Comparison of ENCODE assay signal across 17 cellular contexts in the genomic region with DNA sequence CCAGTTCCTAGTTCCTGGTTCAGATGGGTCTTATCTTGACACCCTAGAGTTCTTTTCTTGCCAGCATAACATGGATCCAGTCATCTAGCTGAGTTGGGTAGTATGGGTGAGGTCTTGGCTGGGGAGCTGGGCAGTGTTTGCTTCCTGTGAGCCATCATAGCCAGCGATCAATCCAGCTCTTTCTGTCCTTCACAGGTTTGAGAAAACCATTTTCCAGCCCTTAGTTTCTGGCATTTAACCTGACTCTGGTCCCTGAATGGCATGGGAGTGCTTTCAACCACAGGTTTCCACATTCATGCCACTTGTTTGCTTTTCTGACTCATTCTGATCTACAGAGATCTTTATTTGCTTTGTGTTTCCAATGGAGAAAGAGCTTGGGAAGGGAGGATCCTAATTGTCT. TPM values are rescaled to one million over a fixed set of nuclear protein-coding genes. Genes with fewer than 3 reads are reported as not detected.
DNase-seq lines count a peak whose midpoint lies in the region; ATAC-seq and TF ChIP-seq lines count a peak whose summit lies in the region.
"Had no signal": no experiment of that assay in that cellular context is flagged by ENCODE, and none has a peak within 500 bp of the region (broad histone marks: within the 10 kb centered on the region; RNA-seq: fewer than 3 reads in every experiment).

No MANE protein-coding gene starts in this region.

- no peak overlapping the region for H3K4me3 ChIP-seq in mammary epithelial cell (replicated peaks in 1 of 3; ENCODE audit: insufficient read depth in 1 of 3, low read depth in 2 of 3, low read length in 3 of 3)
- H3K4me3 ChIP-seq: SK-N-MC, thyroid gland had no signal

- H3K27me3 ChIP-seq in mammary epithelial cell (ENCODE audit: insufficient read depth, low read length), result no peaks in the 10 kb centered on the region
- H3K27me3 ChIP-seq: thyroid gland had no signal

- no peak overlapping the region for H3K27ac ChIP-seq in mammary epithelial cell (ENCODE audit: insufficient read depth, low read depth, low read length)
- H3K27ac ChIP-seq: SK-N-MC, thyroid gland had no signal

- peak; percentile 33 for DNase-seq in NCI-H1092 treated with DMSO at 0.1 percent for 48 hours (lab: John Stamatoyannopoulos, UW)
- no peak for DNase-seq in NCI-H1092 (lab: John Stamatoyannopoulos, UW)
- DNase-seq in NCI-H226, result peak; percentile 59
- DNase-seq in mammary epithelial cell, result peak; percentile 31
- DNase-seq in renal cortical epithelial cell (ENCODE audit: low read depth), result peak; percentile 87
- no peak for DNase-seq in Kasumi-1 (lab: John Stamatoyannopoulos, UW)
- DNase-seq in stimulated activated CD4-positive, alpha-beta T cell treated with anti-CD3 and anti-CD28 coated beads, Interleukin-2, amount 100 ng/mL, for 24 hours, result no peak
- no peak for DNase-seq in T-cell
- DNase-seq: 8988T; activated T-cell treated with anti-CD3 and anti-CD28 coated beads, Interleukin-2, amount 50 U/mL, for 1 hour; effector memory CD8-positive, alpha-beta T cell; left ventricle myocardium superior; NCI-H524; stimulated activated CD4-positive, alpha-beta T cell treated with anti-CD3 and anti-CD28 coated beads, Interleukin-12 subunit alpha, Interleukin-12 subunit beta, amount 100 ng/mL, for 4 hours; thyroid gland had no signal

- CTCF ChIA-PET in mammary epithelial cell (lab: Charles Lee; ENCODE audit: low non-redundant PET) (no interaction called here), T-cell (lab: Charles Lee) (no interaction called here)

- no peak overlapping the region for H3K4me3 Mint-ChIP-seq in T-cell
- H3K4me3 Mint-ChIP-seq: effector memory CD8-positive, alpha-beta T cell had no signal

- 40% methylated on average over 1 of the region's 1 CpG for WGBS in mammary epithelial cell (ENCODE audit: low coverage, missing lambda C conversion rate)

- ATAC-seq in T-cell (replicated peaks in 1 of 4), result no peak
- ATAC-seq: effector memory CD8-positive, alpha-beta T cell; left ventricle myocardium superior had no signal

- H3K9me3 ChIP-seq in mammary epithelial cell (replicated peaks; ENCODE audit: insufficient read depth, low read length), result no peaks in the 10 kb centered on the region
- H3K9me3 ChIP-seq: thyroid gland had no signal

- H3K9ac ChIP-seq in mammary epithelial cell (ENCODE audit: insufficient read depth, low read length), result no peak overlapping the region

- POLR2A ChIA-PET in T-cell (lab: Charles Lee), result no interaction called here

- TF ChIP-seq CTCF in mammary epithelial cell (conservative IDR thresholded peaks at IDR 0.05 in 1 of 2, IDR thresholded peaks at IDR 0.05 in 1 of 2; ENCODE audit: extremely low read depth in 1 of 2, insufficient read depth in 1 of 2, low read depth in 1 of 2, low read length in 2 of 2), result no peak

- dilution Hi-C loops in mammary epithelial cell (cut with HindIII; ENCODE audit: low sequenced_read_pairs), result no loop called here

- no peaks in the 10 kb centered on the region for H3K79me2 ChIP-seq in mammary epithelial cell (ENCODE audit: insufficient read depth, low read length)

- H4K20me1 ChIP-seq in mammary epithelial cell (ENCODE audit: insufficient read depth, low read length), result no peaks in the 10 kb centered on the region

- no peak overlapping the region for H3K4me2 ChIP-seq in mammary epithelial cell (ENCODE audit: insufficient read depth, low read depth, low read length)

- no peaks in the 10 kb centered on the region for H3K36me3 Mint-ChIP-seq in T-cell

- H3K4me1 ChIP-seq in mammary epithelial cell (ENCODE audit: insufficient read depth, low read length), result no peaks in the 10 kb centered on the region
- H3K4me1 ChIP-seq: thyroid gland had no signal

- in situ Hi-C loops in mammary epithelial cell (cut with MboI; ENCODE audit: low sequenced_read_pairs in 2 of 2), result no loop called here

- no TSS peak for BruUV-seq in mammary epithelial cell (replicated peaks; lab: Mats Ljungman, UMichigan)

- H3K36me3 ChIP-seq in mammary epithelial cell (ENCODE audit: insufficient read depth, low read length), result no peaks in the 10 kb centered on the region
- H3K36me3 ChIP-seq: thyroid gland had no signal

- peaks cover 3 to 14% (median 10%) of the 10 kb centered on the region in 3 donors for H3K9me3 Mint-ChIP-seq in T-cell

- no peak overlapping the region for H2AFZ ChIP-seq in mammary epithelial cell (ENCODE audit: low read depth, low read length)

- H3K27me3 Mint-ChIP-seq in T-cell, result no peaks in the 10 kb centered on the region
- H3K27me3 Mint-ChIP-seq: effector memory CD8-positive, alpha-beta T cell had no signal

- no peak overlapping the region for H3K27ac Mint-ChIP-seq in T-cell
- H3K27ac Mint-ChIP-seq: effector memory CD8-positive, alpha-beta T cell had no signal

- H3K4me1 Mint-ChIP-seq in T-cell, result no peaks in the 10 kb centered on the region

- intact Hi-C loops in mammary epithelial cell (cut with micrococcal nuclease), result no loop called here

RNA-seq across cellular contexts. Expression of a gene that starts 8.6 kb away (rescaled TPM):
- total RNA-seq in mammary epithelial cell, result not detected
- polyA plus RNA-seq in mammary epithelial cell, result not detected
- polyA minus RNA-seq in mammary epithelial cell, result not detected
- total RNA-seq in renal cortical epithelial cell, result not detected in 2 replicates
- total RNA-seq in T-cell, result not detected
- total RNA-seq: glomerular endothelial cell, left ventricle myocardium superior, thyroid gland had no signal

Comparison
In these comparisons a context has a peak if more than half of its experiments do, and no peak if none do; other contexts are left out.
1. DNase-seq: peak in NCI-H1092 treated with DMSO at 0.1 percent for 48 hours (single experiment), NCI-H226 (single experiment), mammary epithelial cell (single experiment) and renal cortical epithelial cell (single experiment); none in NCI-H1092 (single experiment), Kasumi-1 (0 of 2), stimulated activated CD4-positive, alpha-beta T cell treated with anti-CD3 and anti-CD28 coated beads, Interleukin-2, amount 100 ng/mL, for 24 hours (0 of 2) and T-cell (0 of 34).